8 cellular contexts compared by ENCODE assay signal in the genomic region with DNA sequence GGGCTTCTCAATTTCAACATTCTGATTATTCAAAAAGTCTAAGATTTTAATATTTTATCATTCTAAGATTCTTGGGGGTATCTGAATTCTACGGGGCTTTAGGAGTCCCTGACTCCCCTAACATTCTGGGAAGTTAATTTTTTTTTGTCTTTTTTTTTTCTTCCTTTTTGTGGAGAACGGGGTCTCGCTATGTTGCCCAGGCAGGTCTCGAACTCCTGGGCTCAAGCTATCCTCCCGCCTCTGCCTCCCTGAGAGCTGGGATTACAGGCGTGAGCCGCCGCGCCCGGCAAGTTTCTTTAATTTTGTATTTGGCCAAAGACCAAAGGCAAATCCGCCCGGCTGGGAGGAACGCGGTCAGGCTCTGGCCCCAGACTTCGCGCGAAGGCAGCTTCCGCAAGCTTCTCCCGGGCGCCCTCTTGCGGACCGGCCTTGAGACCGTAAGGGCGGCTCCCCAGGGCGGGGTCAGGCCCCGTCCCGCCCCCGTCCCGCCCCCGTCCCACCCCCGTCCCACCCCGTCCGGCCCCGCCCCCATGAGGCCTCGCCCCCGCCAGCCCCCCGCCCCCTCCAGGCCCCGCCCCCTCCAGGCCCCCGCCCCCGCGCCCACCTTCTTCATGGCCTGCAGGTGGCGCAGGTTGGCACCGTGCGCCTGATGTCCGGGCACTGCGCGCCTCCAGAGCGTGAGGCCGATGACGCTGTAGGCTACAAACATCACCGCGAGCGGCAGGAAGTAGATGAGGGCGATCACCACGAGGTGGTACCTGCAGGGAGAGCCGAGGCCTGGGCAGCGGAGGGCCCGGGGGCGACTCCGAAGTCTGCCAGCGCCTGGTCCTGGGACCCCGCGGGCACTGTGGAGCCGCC. TPM values are rescaled to one million over a fixed set of nuclear protein-coding genes. Genes with fewer than 3 reads are reported as not detected.
DNase-seq lines count a peak whose midpoint lies in the region; ATAC-seq and TF ChIP-seq lines count a peak whose summit lies in the region.

No MANE protein-coding gene starts in this region.

- POLR2A ChIA-PET in naive thymus-derived CD8-positive, alpha-beta T cell (lab: Charles Lee), result interaction anchor here (0.5 to 1.4 kb wide), 14 partner anchors 13 to 1077 kb away, joined by 3 to 8 read pairs (median 4); a partner anchor contains a TSS

- peak; percentile 81 for DNase-seq in Jurkat, Clone E6-1 (ENCODE audit: low read depth, low spot score)
- DNase-seq in OCI-M2 (lab: John Stamatoyannopoulos, UW; ENCODE audit: unreplicated experiment) (peak; percentile 32), esophagus muscularis mucosa (ENCODE audit: extremely low spot score) (peak; percentile 98)
- peak; percentile 88 for DNase-seq in activated T-cell treated with anti-CD3 and anti-CD28 coated beads, Interleukin-2, amount 50 U/mL, for 4 hours
- peak; percentile 82 to 95 (median 89) for DNase-seq in naive thymus-derived CD8-positive, alpha-beta T cell

- H3K9me2 ChIP-seq in DOHH2 (replicated peaks; ENCODE audit: control insufficient read depth, low read length), result no peaks in the 10 kb centered on the region

- no peak for TF ChIP-seq POLR2A in esophagus muscularis mucosa (IDR thresholded peaks at IDR 0.05; ENCODE audit: low read depth)

- H3F3A ChIP-seq in DOHH2 (ENCODE audit: control insufficient read depth, insufficient read depth), result no peaks in the 10 kb centered on the region

- H3K27ac ChIP-seq in DOHH2 (ENCODE audit: low read depth, low read length) (no peak overlapping the region), esophagus muscularis mucosa (replicated peaks in 1 of 4) (peak overlapping the region; percentile 95 to 98 (median 97))

- H3K27me3 ChIP-seq in DOHH2 (ENCODE audit: control insufficient read depth, low read length) (no peaks in the 10 kb centered on the region), esophagus muscularis mucosa (no peaks in the 10 kb centered on the region)

- intact Hi-C loops in esophagus muscularis mucosa (cut with DNase I), result loop anchor here (10.0 kb wide), 1 partner anchor 226 kb away; a partner anchor contains a TSS

- peak overlapping the region; percentile 63 for H3K4me2 ChIP-seq in DOHH2 (ENCODE audit: low read length)

- ATAC-seq in GM21717 (IDR thresholded peaks at IDR 0.05; ENCODE audit: unreplicated experiment), result peak; percentile 76
- ATAC-seq in activated T-cell treated with anti-CD3 and anti-CD28 coated beads, Interleukin-2, amount 50 U/mL, for 4 hours, result peak; percentile 92
- peak; percentile 93 to 94 for ATAC-seq in naive thymus-derived CD8-positive, alpha-beta T cell
- ATAC-seq in stimulated activated memory B cell treated with anti-CD40 and anti-IgM and Interleukin-4, amounts not matched to agents 10 μg/mL and 1 μg/mL and 100 μg/mL, for 72 hours, result peak; percentile 91

- H3K27ac Mint-ChIP-seq in naive thymus-derived CD8-positive, alpha-beta T cell, result peak overlapping the region; percentile 82 to 95 (median 90)
- H3K27ac Mint-ChIP-seq in stimulated activated memory B cell treated with anti-CD40 and anti-IgM and Interleukin-4, amounts not matched to agents 10 μg/mL and 1 μg/mL and 100 μg/mL, for 72 hours, result peak overlapping the region; percentile 88

- peaks cover 22% of the 10 kb centered on the region for H3K4me1 ChIP-seq in DOHH2 (ENCODE audit: control insufficient read depth, low read length)
- H3K4me1 ChIP-seq in esophagus muscularis mucosa, result peaks cover 41 to 88% (median 82%) of the 10 kb centered on the region in 4 donors

- H3K9me3 ChIP-seq in DOHH2 (ENCODE audit: control insufficient read depth, insufficient read depth, low read length) (no peaks in the 10 kb centered on the region), esophagus muscularis mucosa (no peaks in the 10 kb centered on the region)

- no peaks in the 10 kb centered on the region for H3K9me3 Mint-ChIP-seq in activated T-cell treated with anti-CD3 and anti-CD28 coated beads, Interleukin-2, amount 50 U/mL, for 4 hours
- H3K9me3 Mint-ChIP-seq in naive thymus-derived CD8-positive, alpha-beta T cell, result no peaks in the 10 kb centered on the region
- no peaks in the 10 kb centered on the region for H3K9me3 Mint-ChIP-seq in stimulated activated memory B cell treated with anti-CD40 and anti-IgM and Interleukin-4, amounts not matched to agents 10 μg/mL and 1 μg/mL and 100 μg/mL, for 72 hours

- peaks cover 13% of the 10 kb centered on the region for H3K4me1 Mint-ChIP-seq in activated T-cell treated with anti-CD3 and anti-CD28 coated beads, Interleukin-2, amount 50 U/mL, for 4 hours (ENCODE audit: low read depth)
- H3K4me1 Mint-ChIP-seq in naive thymus-derived CD8-positive, alpha-beta T cell, result peaks cover 12 to 37% (median 27%) of the 10 kb centered on the region in 4 donors
- H3K4me1 Mint-ChIP-seq in stimulated activated memory B cell treated with anti-CD40 and anti-IgM and Interleukin-4, amounts not matched to agents 10 μg/mL and 1 μg/mL and 100 μg/mL, for 72 hours, result peaks cover 51% of the 10 kb centered on the region

- no peaks in the 10 kb centered on the region for H3K27me3 Mint-ChIP-seq in activated T-cell treated with anti-CD3 and anti-CD28 coated beads, Interleukin-2, amount 50 U/mL, for 4 hours (ENCODE audit: low read depth)
- peaks cover 0 to 2% (median 0%) of the 10 kb centered on the region in 5 donors for H3K27me3 Mint-ChIP-seq in naive thymus-derived CD8-positive, alpha-beta T cell
- no peaks in the 10 kb centered on the region for H3K27me3 Mint-ChIP-seq in stimulated activated memory B cell treated with anti-CD40 and anti-IgM and Interleukin-4, amounts not matched to agents 10 μg/mL and 1 μg/mL and 100 μg/mL, for 72 hours

- no peaks in the 10 kb centered on the region for H4K20me1 ChIP-seq in DOHH2 (ENCODE audit: control insufficient read depth, insufficient read depth, low read depth, low read length)

- 6% methylated on average over 22 of the region's 64 CpGs for WGBS in esophagus muscularis mucosa

- H3K4me3 Mint-ChIP-seq in activated T-cell treated with anti-CD3 and anti-CD28 coated beads, Interleukin-2, amount 50 U/mL, for 4 hours, result peak overlapping the region; percentile 72
- H3K4me3 Mint-ChIP-seq in naive thymus-derived CD8-positive, alpha-beta T cell, result peak overlapping the region; percentile 56 to 82 (median 71)
- peak overlapping the region; percentile 79 for H3K4me3 Mint-ChIP-seq in stimulated activated memory B cell treated with anti-CD40 and anti-IgM and Interleukin-4, amounts not matched to agents 10 μg/mL and 1 μg/mL and 100 μg/mL, for 72 hours

- no peaks in the 10 kb centered on the region for H3K36me3 ChIP-seq in DOHH2 (ENCODE audit: control insufficient read depth, low read length)
- H3K36me3 ChIP-seq in esophagus muscularis mucosa, result peaks cover 9 to 23% (median 17%) of the 10 kb centered on the region in 4 donors

- no peak for TF ChIP-seq CTCF in DOHH2 (IDR thresholded peaks at IDR 0.05; ENCODE audit: low read depth, low read length, poor library complexity, severe bottlenecking)
- TF ChIP-seq CTCF in esophagus muscularis mucosa (IDR thresholded peaks at IDR 0.05), result peak; percentile 64 to 92 (median 85)

- H3K4me3 ChIP-seq in DOHH2 (ENCODE audit: low read length) (peak overlapping the region; percentile 61), esophagus muscularis mucosa (peak overlapping the region; percentile 53 to 58 (median 56))
- peak overlapping the region; percentile 23 for H3K4me3 ChIP-seq in Jurkat, Clone E6-1 (ENCODE audit: low read length)

- no peaks in the 10 kb centered on the region for H3K79me2 ChIP-seq in DOHH2 (ENCODE audit: control insufficient read depth, low read length)

- no peak for TF ChIP-seq EP300 in esophagus muscularis mucosa (IDR thresholded peaks at IDR 0.05)

- H3K36me3 Mint-ChIP-seq in activated T-cell treated with anti-CD3 and anti-CD28 coated beads, Interleukin-2, amount 50 U/mL, for 4 hours (ENCODE audit: insufficient read depth), result peaks cover 3% of the 10 kb centered on the region
- peaks cover 0 to 3% (median 0%) of the 10 kb centered on the region in 3 donors for H3K36me3 Mint-ChIP-seq in naive thymus-derived CD8-positive, alpha-beta T cell
- H3K36me3 Mint-ChIP-seq in stimulated activated memory B cell treated with anti-CD40 and anti-IgM and Interleukin-4, amounts not matched to agents 10 μg/mL and 1 μg/mL and 100 μg/mL, for 72 hours, result peaks cover 13% of the 10 kb centered on the region

RNA-seq across cellular contexts. Expression of a gene that starts 8.2 kb away (rescaled TPM):
- not detected for polyA plus RNA-seq in Jurkat, Clone E6-1 (2012; ENCODE audit: insufficient read depth, insufficient read length)
- total RNA-seq in activated T-cell treated with anti-CD3 and anti-CD28 coated beads, Interleukin-2, amount 50 U/mL, for 4 hours, result under 1 TPM in 1 of 3 donors, not detected in 2; 0.11 TPM
- total RNA-seq in esophagus muscularis mucosa, result 10 to 100 TPM; 51.4 to 72.6 (median 68.1) TPM
- not detected for total RNA-seq in naive thymus-derived CD8-positive, alpha-beta T cell
- not detected for polyA plus RNA-seq in naive thymus-derived CD8-positive, alpha-beta T cell

RNA-seq across cellular contexts. Expression of a gene that starts 42.7 kb away (rescaled TPM):
- polyA plus RNA-seq in Jurkat, Clone E6-1 (2012; ENCODE audit: insufficient read depth, insufficient read length), result 21.3 TPM
- total RNA-seq in activated T-cell treated with anti-CD3 and anti-CD28 coated beads, Interleukin-2, amount 50 U/mL, for 4 hours, result 1 to 10 TPM in 2 of 3 donors, under 1 TPM in 1; 0.86 to 1.8 (median 1.4) TPM
- total RNA-seq in esophagus muscularis mucosa, result 10 to 100 TPM; 40.3 to 59.4 (median 53.5) TPM
- total RNA-seq in naive thymus-derived CD8-positive, alpha-beta T cell, result under 1 TPM; 0.55 to 0.68 TPM
- 1 to 10 TPM in 1 of 3 donors, under 1 TPM in 1, not detected in 1; 0.92 to 1.1 TPM for polyA plus RNA-seq in naive thymus-derived CD8-positive, alpha-beta T cell

Comparison
In these comparisons a context has a peak if more than half of its experiments do, and no peak if none do; other contexts are left out.
1. DNase-seq: peak in every context shown above with its lines; median percentile 98 in esophagus muscularis mucosa; 89 in naive thymus-derived CD8-positive, alpha-beta T cell; 88 in activated T-cell treated with anti-CD3 and anti-CD28 coated beads, Interleukin-2, amount 50 U/mL, for 4 hours; 81 in Jurkat, Clone E6-1; 32 in OCI-M2.
2. RNA of a gene that starts 8.2 kb away (total RNA-seq): 51.4 to 72.6 TPM in esophagus muscularis mucosa; not detected in naive thymus-derived CD8-positive, alpha-beta T cell and 0.11 TPM in activated T-cell treated with anti-CD3 and anti-CD28 coated beads, Interleukin-2, amount 50 U/mL, for 4 hours; every median in the first group is over 10 times any median in the second.
3. RNA of a gene that starts 42.7 kb away (total RNA-seq): 40.3 to 59.4 TPM in esophagus muscularis mucosa; 0.86 to 1.8 TPM in activated T-cell treated with anti-CD3 and anti-CD28 coated beads, Interleukin-2, amount 50 U/mL, for 4 hours and 0.55 to 0.68 TPM in naive thymus-derived CD8-positive, alpha-beta T cell; every median in the first group is over 10 times any median in the second.
4. Peak in every context shown above with its lines, with median percentiles within 50 percentile points of each other: H3K4me3 ChIP-seq, ATAC-seq and H3K4me3 Mint-ChIP-seq.